23 cellular contexts compared by ENCODE assay signal in genomic region chr20:19098092-19098491, GRCh38.
"Had no signal": no experiment of that assay in that cellular context is flagged by ENCODE, and none has a peak within 500 bp of the region (broad histone marks: within the 10 kb centered on the region; RNA-seq: fewer than 3 reads in every experiment).

No MANE protein-coding gene starts in this region.

- DNase-seq: Kasumi-1, MM.1S, NCI-H1048, NCI-H1105, NCI-H1417, NCI-H1436 treated with DMSO at 0.1 percent for 48 hours, NCI-H1694, NCI-H187 treated with DMSO at 0.1 percent for 48 hours, NCI-H2029 treated with DMSO at 0.1 percent for 48 hours, NCI-H2171 treated with DMSO at 0.1 percent for 48 hours, NCI-H345, NCI-H446 treated with DMSO at 0.1 percent for 48 hours, NCI-H524 treated with DMSO at 0.1 percent for 48 hours, NCI-H69, NCI-H774, SHP77, SK-N-SH had no signal

- FAIRE-seq: HTR-8/SVneo, K562 had no signal

- H3K4me2 ChIP-seq: KMS-11, SK-N-SH had no signal

- H3K9me3 ChIP-seq: SK-N-SH had no signal

- H3K9ac ChIP-seq: KMS-11, SK-N-SH had no signal

- H3K27ac ChIP-seq: HL-60, KMS-11, RWPE1 had no signal

- H3K4me3 ChIP-seq: K562 had no signal

- H3K9me2 ChIP-seq: SK-N-SH had no signal

- H3K36me3 Mint-ChIP-seq: IgD-negative memory B cell had no signal

- H3K4me3 Mint-ChIP-seq: IgD-negative memory B cell had no signal
